8 cellular contexts compared by ENCODE assay signal in the genomic region with DNA sequence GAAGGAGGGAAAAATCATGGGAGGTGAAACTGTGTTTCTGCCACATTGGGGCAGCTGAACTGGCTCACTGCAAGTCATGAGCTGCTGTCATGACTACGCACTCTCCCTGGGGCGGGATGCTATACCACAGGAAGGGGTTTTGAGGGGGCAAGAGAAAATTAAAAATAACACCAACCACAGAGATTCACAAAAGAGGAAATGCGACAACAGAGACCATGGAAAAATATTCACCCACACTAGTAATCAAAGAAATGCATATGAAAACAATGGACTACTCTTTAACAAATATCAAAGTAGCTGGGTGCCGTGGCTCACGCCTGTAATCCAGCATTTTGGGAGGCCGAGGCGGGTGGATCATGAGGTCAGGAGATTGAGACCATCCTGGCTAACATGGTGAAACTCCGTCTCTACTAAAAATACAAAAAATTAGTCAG.
DNase-seq lines count a peak whose midpoint lies in the region; ATAC-seq and TF ChIP-seq lines count a peak whose summit lies in the region.

No MANE protein-coding gene starts in this region.

- no peak overlapping the region for H3K4me3 ChIP-seq in foreskin fibroblast (ENCODE audit: low read depth in 1 of 2, low read length in 2 of 2)

- peak; percentile 56 for DNase-seq in activated gamma-delta T cell treated with Interleukin-2 at 50 U/mL for 16 hours
- DNase-seq in activated gamma-delta T cell (lab: John Stamatoyannopoulos, UW): no peak
- DNase-seq in activated CD4-positive, alpha-beta T cell treated with anti-CD3 and anti-CD28 coated beads, Interleukin-2, amount 50 U/mL, for 48 hours: peak; percentile 16 to 34
- peak; percentile 28 to 68 for DNase-seq in stimulated activated effector memory CD8-positive, alpha-beta T cell treated with anti-CD3 and anti-CD28 coated beads, Interleukin-12 subunit alpha, Interleukin-12 subunit beta, amount 100 ng/mL, for 72 hours (ENCODE audit: low spot score in 2 of 2)
- DNase-seq in foreskin fibroblast: no peak
- no peak for DNase-seq in NCI-H2227 treated with DMSO at 0.1 percent for 48 hours (lab: John Stamatoyannopoulos, UW)
- no peak for DNase-seq in SHP77 treated with DMSO at 0.1 percent for 48 hours (lab: John Stamatoyannopoulos, UW)

- H3K27ac Mint-ChIP-seq in stimulated activated effector memory CD8-positive, alpha-beta T cell treated with anti-CD3 and anti-CD28 coated beads, Interleukin-12 subunit alpha, Interleukin-12 subunit beta, amount 100 ng/mL, for 72 hours: peak overlapping the region; percentile 71

- peak; percentile 60 for ATAC-seq in HG03280 (IDR thresholded peaks at IDR 0.05; ENCODE audit: unreplicated experiment)
- peak; percentile 80 for ATAC-seq in stimulated activated effector memory CD8-positive, alpha-beta T cell treated with anti-CD3 and anti-CD28 coated beads, Interleukin-12 subunit alpha, Interleukin-12 subunit beta, amount 100 ng/mL, for 72 hours

- peaks cover 71% of the 10 kb centered on the region for H3K36me3 Mint-ChIP-seq in stimulated activated effector memory CD8-positive, alpha-beta T cell treated with anti-CD3 and anti-CD28 coated beads, Interleukin-12 subunit alpha, Interleukin-12 subunit beta, amount 100 ng/mL, for 72 hours

- TF ChIP-seq CTCF in foreskin fibroblast (IDR thresholded peaks at IDR 0.05; ENCODE audit: low read depth, low read length): no peak

- H3K9me3 Mint-ChIP-seq in stimulated activated effector memory CD8-positive, alpha-beta T cell treated with anti-CD3 and anti-CD28 coated beads, Interleukin-12 subunit alpha, Interleukin-12 subunit beta, amount 100 ng/mL, for 72 hours: peaks cover 3% of the 10 kb centered on the region

- peaks cover 79% of the 10 kb centered on the region for H3K4me1 Mint-ChIP-seq in stimulated activated effector memory CD8-positive, alpha-beta T cell treated with anti-CD3 and anti-CD28 coated beads, Interleukin-12 subunit alpha, Interleukin-12 subunit beta, amount 100 ng/mL, for 72 hours

- H3K4me3 Mint-ChIP-seq in stimulated activated effector memory CD8-positive, alpha-beta T cell treated with anti-CD3 and anti-CD28 coated beads, Interleukin-12 subunit alpha, Interleukin-12 subunit beta, amount 100 ng/mL, for 72 hours: peak overlapping the region; percentile 47

Comparison
In these comparisons a context has a peak if more than half of its experiments do, and no peak if none do; other contexts are left out.
1. DNase-seq: peak in activated gamma-delta T cell treated with Interleukin-2 at 50 U/mL for 16 hours (single experiment), activated CD4-positive, alpha-beta T cell treated with anti-CD3 and anti-CD28 coated beads, Interleukin-2, amount 50 U/mL, for 48 hours (2 of 2) and stimulated activated effector memory CD8-positive, alpha-beta T cell treated with anti-CD3 and anti-CD28 coated beads, Interleukin-12 subunit alpha, Interleukin-12 subunit beta, amount 100 ng/mL, for 72 hours (2 of 2); none in activated gamma-delta T cell (single experiment), foreskin fibroblast (0 of 2), NCI-H2227 treated with DMSO at 0.1 percent for 48 hours (single experiment) and SHP77 treated with DMSO at 0.1 percent for 48 hours (single experiment).